Comparison of ENCODE assay signal across 15 cellular contexts in the genomic region with DNA sequence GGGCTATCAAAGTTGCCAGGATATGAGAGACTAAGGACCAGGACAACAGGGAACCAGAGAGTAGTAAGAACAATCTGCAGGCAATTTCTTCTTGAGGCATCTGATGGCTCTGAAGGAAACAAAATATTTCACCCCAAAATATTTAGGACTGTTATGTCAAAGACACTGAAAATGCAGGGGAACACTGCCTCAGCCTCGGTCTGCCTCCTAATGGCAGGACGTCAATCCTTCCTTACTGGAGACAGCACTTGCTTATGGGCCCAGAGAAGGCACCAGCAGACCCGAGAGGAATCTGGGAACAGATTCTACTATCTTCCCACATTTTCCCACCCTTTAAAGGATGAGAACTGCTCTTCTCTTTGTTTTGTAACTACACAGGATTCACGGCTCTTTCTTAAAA. TPM values are rescaled to one million over a fixed set of nuclear protein-coding genes. Genes with fewer than 3 reads are reported as not detected.
DNase-seq lines count a peak whose midpoint lies in the region; ATAC-seq and TF ChIP-seq lines count a peak whose summit lies in the region.
"Had no signal": no experiment of that assay in that cellular context is flagged by ENCODE, and none has a peak within 500 bp of the region (broad histone marks: within the 10 kb centered on the region; RNA-seq: fewer than 3 reads in every experiment).

No MANE protein-coding gene starts in this region.

- H3K56ac ChIP-seq in mesendoderm (ENCODE audit: low read length), result no peak overlapping the region

- H3K27me3 ChIP-seq in brain microvascular endothelial cell (replicated peaks) (no peaks in the 10 kb centered on the region), mesendoderm (ENCODE audit: insufficient read depth, low read length, poor library complexity) (no peaks in the 10 kb centered on the region)
- H3K27me3 ChIP-seq: BLaER1 had no signal

- no peak overlapping the region for H3K27ac ChIP-seq in brain microvascular endothelial cell
- no peak overlapping the region for H3K27ac ChIP-seq in mesendoderm (ENCODE audit: low read depth, low read length)
- H3K27ac ChIP-seq: BLaER1 had no signal

- H3K4me1 ChIP-seq in mesendoderm (ENCODE audit: control insufficient read depth, low read depth, low read length), result no peaks in the 10 kb centered on the region
- H3K4me1 ChIP-seq: BLaER1, Caco-2 had no signal

- no peaks in the 10 kb centered on the region for H3K36me3 ChIP-seq in brain microvascular endothelial cell (replicated peaks)
- no peaks in the 10 kb centered on the region for H3K36me3 ChIP-seq in mesendoderm (ENCODE audit: control insufficient read depth, insufficient read depth, low read length)
- H3K36me3 ChIP-seq: BLaER1 had no signal

- no peaks in the 10 kb centered on the region for H3K79me1 ChIP-seq in mesendoderm (ENCODE audit: low read length)

- H3K23ac ChIP-seq in mesendoderm (ENCODE audit: low read length), result no peak overlapping the region

- H4K8ac ChIP-seq in mesendoderm (ENCODE audit: low read depth, low read length), result no peak overlapping the region

- H3K4ac ChIP-seq in mesendoderm (ENCODE audit: low read depth, low read length), result no peak overlapping the region

- H3K27me3 Mint-ChIP-seq in HFFc6 (ENCODE audit: insufficient read depth), result no peaks in the 10 kb centered on the region

- H3K4me1 Mint-ChIP-seq in HFFc6 (ENCODE audit: low read depth), result no peaks in the 10 kb centered on the region
- H3K4me1 Mint-ChIP-seq: CD8-positive, alpha-beta memory T cell had no signal

- H3K27ac Mint-ChIP-seq in HFFc6, result no peak overlapping the region
- H3K27ac Mint-ChIP-seq: CD8-positive, alpha-beta memory T cell had no signal

- H3K9ac ChIP-seq in mesendoderm (ENCODE audit: low read length), result no peak overlapping the region
- H3K9ac ChIP-seq: BLaER1 had no signal

- no peak overlapping the region for H2AK5ac ChIP-seq in mesendoderm (ENCODE audit: low read length)

- no peak overlapping the region for H2BK5ac ChIP-seq in mesendoderm (ENCODE audit: low read length)

- no peak overlapping the region for H2BK15ac ChIP-seq in mesendoderm (replicated peaks; ENCODE audit: low read depth)

- no peak overlapping the region for H3K4me3 ChIP-seq in brain microvascular endothelial cell (ENCODE audit: low read depth, low read length)
- H3K4me3 ChIP-seq in mesendoderm (ENCODE audit: low read length), result no peak overlapping the region
- H3K4me3 ChIP-seq: BLaER1 had no signal

- H3K4me2 ChIP-seq in mesendoderm (ENCODE audit: low read length), result no peak overlapping the region
- H3K4me2 ChIP-seq: BLaER1 had no signal

- no peak for ATAC-seq in HG02884 (IDR thresholded peaks at IDR 0.05; ENCODE audit: unreplicated experiment)

- H3K4me3 Mint-ChIP-seq in HFFc6, result no peak overlapping the region
- H3K4me3 Mint-ChIP-seq: CD8-positive, alpha-beta memory T cell had no signal

- DNase-seq in HFFc6 (no peak), brain microvascular endothelial cell (no peak), mesendoderm (peak; percentile 26), superior temporal gyrus (ENCODE audit: extremely low spot score) (peak; percentile 24), T-helper 9 cell (no peak)
- no peak for DNase-seq in activated CD8-positive, alpha-beta memory T cell treated with anti-CD3 and anti-CD28 coated beads, Interleukin-2, amount 50 U/mL, for 4 hours
- DNase-seq: Caco-2; CD8-positive, alpha-beta memory T cell; DND-41; GDM1; GOT3; HCEC 1CT; IMR-90 had no signal

- peaks cover 22% of the 10 kb centered on the region for H3K9me3 Mint-ChIP-seq in HFFc6

- H3K18ac ChIP-seq in mesendoderm (ENCODE audit: low read length), result no peak overlapping the region

- no peaks in the 10 kb centered on the region for H3K79me2 ChIP-seq in mesendoderm (ENCODE audit: control insufficient read depth, insufficient read depth, low read length)

- WGBS in mesendoderm (ENCODE audit: extremely low coverage, insufficient coverage, low lambda C conversion rate), result no CpG with 5 or more reads among the region's 4 CpGs

- TF ChIP-seq CTCF in HFFc6 (IDR thresholded peaks at IDR 0.05) (peak; percentile 28; the same call in 1 of the 2 replicates), brain microvascular endothelial cell (IDR thresholded peaks at IDR 0.05; ENCODE audit: low read depth, low read length, missing control alignments) (peak; percentile 15)

- no peak overlapping the region for H2BK120ac ChIP-seq in mesendoderm (ENCODE audit: low read depth, low read length)

- in situ Hi-C loops in brain microvascular endothelial cell (cut with HindIII; ENCODE audit: low pct_ligation_motif_present, low sequenced_read_pairs), result no loop called here

- H3K36me3 Mint-ChIP-seq in HFFc6 (ENCODE audit: low read depth), result peaks cover 25% of the 10 kb centered on the region

- no peak overlapping the region for H4K5ac ChIP-seq in mesendoderm (ENCODE audit: low read length)

RNA-seq across cellular contexts. Expression of a gene that starts 23.3 kb away (rescaled TPM):
- 10 to 100 TPM; 15.1 to 24.2 (median 20.7) TPM for total RNA-seq in HFFc6 (2021; fragmentation: NEBNext Ultra II Directional; extraction: Animal tissue kit (Norgen Biotek cat#: 25700))
- polyA plus RNA-seq in mesendoderm (2013, experiment 1 of 2), result 2.5 TPM
- 2.5 TPM for polyA plus RNA-seq in mesendoderm (2013, experiment 2 of 2)
- total RNA-seq: CD8-positive, alpha-beta memory T cell had no signal
- polyA plus RNA-seq: CD8-positive, alpha-beta memory T cell had no signal

Comparison
In these comparisons a context has a peak if more than half of its experiments do, and no peak if none do; other contexts are left out.
1. DNase-seq: peak in mesendoderm (single experiment) and superior temporal gyrus (single experiment); none in HFFc6 (single experiment), brain microvascular endothelial cell (single experiment), T-helper 9 cell (single experiment) and activated CD8-positive, alpha-beta memory T cell treated with anti-CD3 and anti-CD28 coated beads, Interleukin-2, amount 50 U/mL, for 4 hours (single experiment).